Comparison of ENCODE assay signal across 1 cellular context in genomic region chr14:54133896-54134295, GRCh38.
TF ChIP-seq lines count a peak whose summit lies in the region.

No MANE protein-coding gene starts in this region.

TF ChIP-seq in HepG2, 621 proteins besides CTCF, POLR2A, EP300 and RAD21 (continued from another document and continues in another):
- TF ChIP-seq ZNF800 (CRISPR knock-in tag; IDR thresholded peaks at IDR 0.05) (0 out of 2 replicates have a peak, but pooled peaks have one; percentile 30), TFDP1 (CRISPR knock-in tag; IDR thresholded peaks at IDR 0.05; ENCODE audit: borderline replicate concordance) (peak; percentile 85; the same call in 1 of the 2 replicates), MBNL3 (CRISPR knock-in tag; conservative IDR thresholded peaks at IDR 0.05) (no peak), KIAA2018 (CRISPR knock-in tag; IDR thresholded peaks at IDR 0.05; ENCODE audit: borderline replicate concordance) (no peak), ZBTB39 (CRISPR knock-in tag; IDR thresholded peaks at IDR 0.05) (no peak), RORA (CRISPR knock-in tag; IDR thresholded peaks at IDR 0.05) (no peak), DDIT3 (CRISPR knock-in tag; IDR thresholded peaks at IDR 0.05) (no peak), AKNA (CRISPR knock-in tag; IDR thresholded peaks at IDR 0.05; ENCODE audit: borderline replicate concordance) (no peak), CBX2 (IDR thresholded peaks at IDR 0.05; ENCODE audit: low read depth, low read length) (no peak), CBX2 (CRISPR knock-in tag; IDR thresholded peaks at IDR 0.05; ENCODE audit: low read depth) (no peak), MXD1 (CRISPR knock-in tag; IDR thresholded peaks at IDR 0.05) (no peak), HNRNPL (IDR thresholded peaks at IDR 0.05; ENCODE audit: low read depth, low read length) (no peak), HMG20A (CRISPR knock-in tag; IDR thresholded peaks at IDR 0.05; ENCODE audit: borderline replicate concordance) (peak; percentile 95), ESRRA (CRISPR knock-in tag; IDR thresholded peaks at IDR 0.05; ENCODE audit: low read depth) (peak; percentile 56; the same call in 1 of the 2 replicates), PATZ1 (CRISPR knock-in tag; IDR thresholded peaks at IDR 0.05) (peak; percentile 70), SNAPC5 (CRISPR knock-in tag; IDR thresholded peaks at IDR 0.05; ENCODE audit: borderline replicate concordance) (no peak), GRHL1 (CRISPR knock-in tag; conservative IDR thresholded peaks at IDR 0.05) (no peak), ZBTB34 (CRISPR knock-in tag; IDR thresholded peaks at IDR 0.05) (peak; percentile 78), MYPOP (CRISPR knock-in tag; IDR thresholded peaks at IDR 0.05) (no peak; the same call in 1 of the 2 replicates)
